ENCODE assay signal across 8 cellular contexts in the genomic region with DNA sequence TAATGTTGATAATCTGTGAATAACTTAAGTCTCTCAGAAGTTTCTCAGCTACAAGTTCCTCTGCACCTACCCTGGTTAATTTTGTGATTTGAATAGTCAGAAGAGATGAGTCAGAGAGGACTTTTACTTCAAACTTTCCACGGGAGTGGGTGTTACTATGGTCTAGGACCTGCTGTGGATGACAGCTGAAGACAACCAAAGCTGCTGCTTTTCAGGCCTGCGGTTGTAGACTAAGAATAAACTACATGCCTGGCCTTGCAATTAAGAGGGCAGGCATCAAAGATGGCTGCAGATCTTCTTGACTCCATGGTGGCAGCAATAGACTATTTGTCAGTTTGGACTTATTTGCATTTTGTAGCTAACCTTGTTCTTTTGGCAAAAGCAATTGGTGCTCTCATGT.
DNase-seq lines count a peak whose midpoint lies in the region; ATAC-seq, FAIRE-seq and TF ChIP-seq lines count a peak whose summit lies in the region.

No MANE protein-coding gene starts in this region.

- no peak overlapping the region for H4K8ac ChIP-seq in trophoblast cell (ENCODE audit: low read depth, low read length)

- H2AK5ac ChIP-seq in trophoblast cell (ENCODE audit: low read length), result no peak overlapping the region

- H3K27ac ChIP-seq in trophoblast cell (ENCODE audit: low read depth, low read length) (no peak overlapping the region), pancreas (no peak overlapping the region)

- H3K18ac ChIP-seq in trophoblast cell (ENCODE audit: low read length), result no peak overlapping the region

- H3K4me3 ChIP-seq in trophoblast cell (ENCODE audit: low read depth, low read length) (no peak overlapping the region), pancreas (no peak overlapping the region)

- no peak overlapping the region for H4K91ac ChIP-seq in trophoblast cell (ENCODE audit: low read depth, low read length)

- TF ChIP-seq CTCF in activated CD8-positive, alpha-beta T cell treated with anti-CD3 and anti-CD28 coated beads for 36 hours (IDR thresholded peaks at IDR 0.05), result no peak
- no peak for TF ChIP-seq CTCF in pancreas (IDR thresholded peaks at IDR 0.05)

- no peak overlapping the region for H2BK120ac ChIP-seq in trophoblast cell (ENCODE audit: insufficient read depth, low read length, poor library complexity)

- no peak overlapping the region for H3K4ac ChIP-seq in trophoblast cell (ENCODE audit: low read depth, low read length)

- peaks cover 34% of the 10 kb centered on the region for H3K4me1 Mint-ChIP-seq in activated CD8-positive, alpha-beta T cell treated with anti-CD3 and anti-CD28 coated beads for 36 hours (ENCODE audit: low read depth)
- no peaks in the 10 kb centered on the region for H3K4me1 Mint-ChIP-seq in activated CD8-positive, alpha-beta T cell treated with anti-CD3 and anti-CD28 coated beads, Interleukin-2, amount 10 ng/mL, durations not matched to agents 7 days and 5 days (ENCODE audit: low read depth)
- H3K4me1 Mint-ChIP-seq in activated naive CD4-positive, alpha-beta T cell treated with anti-CD3 and anti-CD28 coated beads, Interleukin-2, amount 50 U/mL, for 24 hours, result peaks cover 30% of the 10 kb centered on the region
- no peaks in the 10 kb centered on the region for H3K4me1 Mint-ChIP-seq in stimulated activated effector memory CD8-positive, alpha-beta T cell treated with anti-CD3 and anti-CD28 coated beads, Interleukin-12 subunit alpha, Interleukin-12 subunit beta, amount 100 ng/mL, for 72 hours

- no peaks in the 10 kb centered on the region for H3K79me1 ChIP-seq in trophoblast cell (ENCODE audit: low read length)

- CTCF ChIA-PET in activated CD8-positive, alpha-beta T cell treated with anti-CD3 and anti-CD28 coated beads for 36 hours (lab: Charles Lee), result interaction anchor here (1.3 to 2.1 kb wide), 3 partner anchors 13 to 294 kb away, joined by 4 to 8 read pairs (median 4); partner anchors contain the start of gene PHLDA1
- CTCF ChIA-PET in activated CD8-positive, alpha-beta T cell treated with anti-CD3 and anti-CD28 coated beads, Interleukin-2, amount 10 ng/mL, durations not matched to agents 7 days and 5 days (lab: Charles Lee), result interaction anchor here (0.9 to 2.3 kb wide), 4 partner anchors 12 to 299 kb away, joined by 3 to 8 read pairs (median 4); partner anchors contain the start of gene PHLDA1

- H3K9me3 Mint-ChIP-seq in activated CD8-positive, alpha-beta T cell treated with anti-CD3 and anti-CD28 coated beads for 36 hours, result no peaks in the 10 kb centered on the region
- no peaks in the 10 kb centered on the region for H3K9me3 Mint-ChIP-seq in activated CD8-positive, alpha-beta T cell treated with anti-CD3 and anti-CD28 coated beads, Interleukin-2, amount 10 ng/mL, durations not matched to agents 7 days and 5 days (ENCODE audit: insufficient read depth)
- no peaks in the 10 kb centered on the region for H3K9me3 Mint-ChIP-seq in activated naive CD4-positive, alpha-beta T cell treated with anti-CD3 and anti-CD28 coated beads, Interleukin-2, amount 50 U/mL, for 24 hours
- H3K9me3 Mint-ChIP-seq in stimulated activated effector memory CD8-positive, alpha-beta T cell treated with anti-CD3 and anti-CD28 coated beads, Interleukin-12 subunit alpha, Interleukin-12 subunit beta, amount 100 ng/mL, for 72 hours, result peaks cover 3% of the 10 kb centered on the region

- no peaks in the 10 kb centered on the region for H3K9me3 ChIP-seq in trophoblast cell (ENCODE audit: insufficient read depth, low read depth, low read length)
- no peaks in the 10 kb centered on the region for H3K9me3 ChIP-seq in pancreas

- no peak overlapping the region for H3K14ac ChIP-seq in trophoblast cell (ENCODE audit: low read length)

- ATAC-seq in activated CD8-positive, alpha-beta T cell treated with anti-CD3 and anti-CD28 coated beads for 36 hours, result peak; percentile 94
- no peak for ATAC-seq in activated CD8-positive, alpha-beta T cell treated with anti-CD3 and anti-CD28 coated beads, Interleukin-2, amount 10 ng/mL, durations not matched to agents 7 days and 5 days
- peak; percentile 97 for ATAC-seq in HG03135 (IDR thresholded peaks at IDR 0.05; ENCODE audit: unreplicated experiment)
- ATAC-seq in stimulated activated effector memory CD8-positive, alpha-beta T cell treated with anti-CD3 and anti-CD28 coated beads, Interleukin-12 subunit alpha, Interleukin-12 subunit beta, amount 100 ng/mL, for 72 hours, result peak; percentile 100
- ATAC-seq in pancreas, result no peak

- FAIRE-seq in pancreas (lab: Jason Lieb, UNC), result no peak

- H3K79me2 ChIP-seq in trophoblast cell (ENCODE audit: control insufficient read depth, insufficient read depth, low read length, poor library complexity), result no peaks in the 10 kb centered on the region

- H3K4me2 ChIP-seq in trophoblast cell (ENCODE audit: low read length), result no peak overlapping the region

- WGBS in trophoblast cell (ENCODE audit: extremely low coverage, insufficient coverage, insufficient read length), result no CpG with 5 or more reads among the region's 2 CpGs
- 75% methylated on average over 2 of the region's 2 CpGs for WGBS in pancreas, 2 donors

- H4K12ac ChIP-seq in trophoblast cell (ENCODE audit: low read depth, low read length), result no peak overlapping the region

- H3K36me3 Mint-ChIP-seq in activated CD8-positive, alpha-beta T cell treated with anti-CD3 and anti-CD28 coated beads for 36 hours (ENCODE audit: low read depth), result no peaks in the 10 kb centered on the region
- no peaks in the 10 kb centered on the region for H3K36me3 Mint-ChIP-seq in activated CD8-positive, alpha-beta T cell treated with anti-CD3 and anti-CD28 coated beads, Interleukin-2, amount 10 ng/mL, durations not matched to agents 7 days and 5 days (ENCODE audit: low read depth)
- H3K36me3 Mint-ChIP-seq in activated naive CD4-positive, alpha-beta T cell treated with anti-CD3 and anti-CD28 coated beads, Interleukin-2, amount 50 U/mL, for 24 hours, result no peaks in the 10 kb centered on the region
- no peaks in the 10 kb centered on the region for H3K36me3 Mint-ChIP-seq in stimulated activated effector memory CD8-positive, alpha-beta T cell treated with anti-CD3 and anti-CD28 coated beads, Interleukin-12 subunit alpha, Interleukin-12 subunit beta, amount 100 ng/mL, for 72 hours

- H2BK12ac ChIP-seq in trophoblast cell (ENCODE audit: low read length), result no peak overlapping the region

- H3K4me3 Mint-ChIP-seq in activated CD8-positive, alpha-beta T cell treated with anti-CD3 and anti-CD28 coated beads for 36 hours, result no peak overlapping the region
- H3K4me3 Mint-ChIP-seq in activated CD8-positive, alpha-beta T cell treated with anti-CD3 and anti-CD28 coated beads, Interleukin-2, amount 10 ng/mL, durations not matched to agents 7 days and 5 days, result no peak overlapping the region
- no peak overlapping the region for H3K4me3 Mint-ChIP-seq in activated naive CD4-positive, alpha-beta T cell treated with anti-CD3 and anti-CD28 coated beads, Interleukin-2, amount 50 U/mL, for 24 hours
- H3K4me3 Mint-ChIP-seq in stimulated activated effector memory CD8-positive, alpha-beta T cell treated with anti-CD3 and anti-CD28 coated beads, Interleukin-12 subunit alpha, Interleukin-12 subunit beta, amount 100 ng/mL, for 72 hours, result no peak overlapping the region

- H3K27me3 ChIP-seq in trophoblast cell (ENCODE audit: insufficient read depth, low read length), result no peaks in the 10 kb centered on the region
- no peaks in the 10 kb centered on the region for H3K27me3 ChIP-seq in pancreas

- peaks cover 2 to 9% of the 10 kb centered on the region in 2 experiments for H3K4me1 ChIP-seq in trophoblast cell (ENCODE audit: control insufficient read depth in 1 of 2, insufficient read depth in 2 of 2, low read length in 2 of 2)
- peaks cover 0 to 2% (median 0%) of the 10 kb centered on the region in 3 donors for H3K4me1 ChIP-seq in pancreas

- peak overlapping the region; percentile 14 for H3K27ac Mint-ChIP-seq in activated CD8-positive, alpha-beta T cell treated with anti-CD3 and anti-CD28 coated beads for 36 hours
- H3K27ac Mint-ChIP-seq in activated CD8-positive, alpha-beta T cell treated with anti-CD3 and anti-CD28 coated beads, Interleukin-2, amount 10 ng/mL, durations not matched to agents 7 days and 5 days, result no peak overlapping the region
- peak overlapping the region; percentile 39 for H3K27ac Mint-ChIP-seq in activated naive CD4-positive, alpha-beta T cell treated with anti-CD3 and anti-CD28 coated beads, Interleukin-2, amount 50 U/mL, for 24 hours
- no peak overlapping the region for H3K27ac Mint-ChIP-seq in stimulated activated effector memory CD8-positive, alpha-beta T cell treated with anti-CD3 and anti-CD28 coated beads, Interleukin-12 subunit alpha, Interleukin-12 subunit beta, amount 100 ng/mL, for 72 hours

- POLR2A ChIA-PET in activated CD8-positive, alpha-beta T cell treated with anti-CD3 and anti-CD28 coated beads for 36 hours (lab: Charles Lee), result interaction anchor here (1.3 kb wide), 1 partner anchor 77 kb away, joined by 5 read pairs; no protein-coding TSS in a partner anchor
- POLR2A ChIA-PET in activated CD8-positive, alpha-beta T cell treated with anti-CD3 and anti-CD28 coated beads, Interleukin-2, amount 10 ng/mL, durations not matched to agents 7 days and 5 days (lab: Charles Lee), result no interaction called here

- no peak overlapping the region for H2AFZ ChIP-seq in trophoblast cell (ENCODE audit: insufficient read depth, low read length, poor library complexity)

- peaks cover 20% of the 10 kb centered on the region for H3K27me3 Mint-ChIP-seq in activated CD8-positive, alpha-beta T cell treated with anti-CD3 and anti-CD28 coated beads for 36 hours
- peaks cover 11% of the 10 kb centered on the region for H3K27me3 Mint-ChIP-seq in activated CD8-positive, alpha-beta T cell treated with anti-CD3 and anti-CD28 coated beads, Interleukin-2, amount 10 ng/mL, durations not matched to agents 7 days and 5 days (ENCODE audit: low read depth)
- no peaks in the 10 kb centered on the region for H3K27me3 Mint-ChIP-seq in activated naive CD4-positive, alpha-beta T cell treated with anti-CD3 and anti-CD28 coated beads, Interleukin-2, amount 50 U/mL, for 24 hours

- peak; percentile 70 for DNase-seq in activated CD8-positive, alpha-beta T cell treated with anti-CD3 and anti-CD28 coated beads for 36 hours
- no peak for DNase-seq in activated CD8-positive, alpha-beta T cell treated with anti-CD3 and anti-CD28 coated beads, Interleukin-2, amount 10 ng/mL, durations not matched to agents 7 days and 5 days
- peak; percentile 17 to 53 for DNase-seq in stimulated activated effector memory CD8-positive, alpha-beta T cell treated with anti-CD3 and anti-CD28 coated beads, Interleukin-12 subunit alpha, Interleukin-12 subunit beta, amount 100 ng/mL, for 72 hours (ENCODE audit: low spot score in 2 of 2)
- no peak for DNase-seq in trophoblast cell
- no peak for DNase-seq in ureter (ENCODE audit: low spot score)
- DNase-seq in pancreas, result no peak

- H2BK5ac ChIP-seq in trophoblast cell (ENCODE audit: low read depth, low read length, poor library complexity), result no peak overlapping the region

- H3K23ac ChIP-seq in trophoblast cell (ENCODE audit: low read length), result no peak overlapping the region

- intact Hi-C loops in activated CD8-positive, alpha-beta T cell treated with anti-CD3 and anti-CD28 coated beads for 36 hours (cut with micrococcal nuclease), result loop anchor here (5.0 kb wide), 1 partner anchor 284 kb away; no protein-coding TSS in a partner anchor
- intact Hi-C loops in pancreas (cut with DNase I), result no loop called here

- H3K9ac ChIP-seq in trophoblast cell (ENCODE audit: low read length), result no peak overlapping the region

- no peaks in the 10 kb centered on the region for H3K36me3 ChIP-seq in trophoblast cell (ENCODE audit: control insufficient read depth in 1 of 2, insufficient read depth in 2 of 2, low read length in 2 of 2)
- no peaks in the 10 kb centered on the region for H3K36me3 ChIP-seq in pancreas

Comparison
In these comparisons a context has a peak if more than half of its experiments do, and no peak if none do; other contexts are left out.
1. ATAC-seq: peak in activated CD8-positive, alpha-beta T cell treated with anti-CD3 and anti-CD28 coated beads for 36 hours (single experiment), HG03135 (single experiment) and stimulated activated effector memory CD8-positive, alpha-beta T cell treated with anti-CD3 and anti-CD28 coated beads, Interleukin-12 subunit alpha, Interleukin-12 subunit beta, amount 100 ng/mL, for 72 hours (single experiment); none in activated CD8-positive, alpha-beta T cell treated with anti-CD3 and anti-CD28 coated beads, Interleukin-2, amount 10 ng/mL, durations not matched to agents 7 days and 5 days (single experiment) and pancreas (0 of 4).
2. DNase-seq: peak in activated CD8-positive, alpha-beta T cell treated with anti-CD3 and anti-CD28 coated beads for 36 hours (single experiment) and stimulated activated effector memory CD8-positive, alpha-beta T cell treated with anti-CD3 and anti-CD28 coated beads, Interleukin-12 subunit alpha, Interleukin-12 subunit beta, amount 100 ng/mL, for 72 hours (2 of 2); none in activated CD8-positive, alpha-beta T cell treated with anti-CD3 and anti-CD28 coated beads, Interleukin-2, amount 10 ng/mL, durations not matched to agents 7 days and 5 days (single experiment), trophoblast cell (0 of 2), ureter (single experiment) and pancreas (0 of 6).
3. H3K27ac Mint-ChIP-seq: peak in activated CD8-positive, alpha-beta T cell treated with anti-CD3 and anti-CD28 coated beads for 36 hours (single experiment) and activated naive CD4-positive, alpha-beta T cell treated with anti-CD3 and anti-CD28 coated beads, Interleukin-2, amount 50 U/mL, for 24 hours (single experiment); none in activated CD8-positive, alpha-beta T cell treated with anti-CD3 and anti-CD28 coated beads, Interleukin-2, amount 10 ng/mL, durations not matched to agents 7 days and 5 days (single experiment) and stimulated activated effector memory CD8-positive, alpha-beta T cell treated with anti-CD3 and anti-CD28 coated beads, Interleukin-12 subunit alpha, Interleukin-12 subunit beta, amount 100 ng/mL, for 72 hours (single experiment).